21 cellular contexts compared by ENCODE assay signal in genomic region chr20:50356522-50356880, GRCh38.
"Had no signal": no experiment of that assay in that cellular context is flagged by ENCODE, and none has a peak within 500 bp of the region (broad histone marks: within the 10 kb centered on the region; RNA-seq: fewer than 3 reads in every experiment).

No MANE protein-coding gene starts in this region.

- H3K36me3 Mint-ChIP-seq: immature natural killer cell, memory B cell, naive B cell, neural progenitor cell, type B pancreatic cell had no signal

- H3K9me3 ChIP-seq: gastrocnemius medialis, heart right ventricle, mucosa of descending colon, ovary, stomach had no signal

- H3K27me3 Mint-ChIP-seq: type B pancreatic cell had no signal

- H3K27ac Mint-ChIP-seq: activated CD4-positive, alpha-beta T cell treated with anti-CD3 and anti-CD28 coated beads for 36 hours; memory B cell; naive B cell; neural progenitor cell; stimulated activated effector memory CD8-positive, alpha-beta T cell treated with anti-CD3 and anti-CD28 coated beads, Interleukin-12 subunit alpha, Interleukin-12 subunit beta, amount 100 ng/mL, for 72 hours; type B pancreatic cell had no signal

- H3K4me1 Mint-ChIP-seq: memory B cell, naive B cell had no signal

- H3K9me3 Mint-ChIP-seq: immature natural killer cell; naive B cell; neural progenitor cell; stimulated activated effector memory CD8-positive, alpha-beta T cell treated with anti-CD3 and anti-CD28 coated beads, Interleukin-12 subunit alpha, Interleukin-12 subunit beta, amount 100 ng/mL, for 72 hours; type B pancreatic cell had no signal

- DNase-seq: activated CD4-positive, alpha-beta T cell treated with anti-CD3 and anti-CD28 coated beads for 36 hours; activated CD4-positive, alpha-beta T cell treated with anti-CD3 and anti-CD28 coated beads, Interleukin-2, amount 50 U/mL, for 48 hours; activated naive CD4-positive, alpha-beta T cell; cerebellar nuclear complex; cortex of kidney; effector CD4-positive, alpha-beta T cell; gastrocnemius medialis; heart right ventricle; immature natural killer cell; mucosa of descending colon; naive B cell; stimulated activated CD4-positive, alpha-beta T cell treated with anti-CD3 and anti-CD28 coated beads, Interleukin-4, amount 100 ng/mL, for 24 hours; stomach; T-helper 2 cell had no signal

- H3K4me3 Mint-ChIP-seq: activated CD4-positive, alpha-beta T cell treated with anti-CD3 and anti-CD28 coated beads for 36 hours; immature natural killer cell; memory B cell; naive B cell; stimulated activated effector memory CD8-positive, alpha-beta T cell treated with anti-CD3 and anti-CD28 coated beads, Interleukin-12 subunit alpha, Interleukin-12 subunit beta, amount 100 ng/mL, for 72 hours; type B pancreatic cell had no signal

- ATAC-seq: activated CD4-positive, alpha-beta T cell treated with anti-CD3 and anti-CD28 coated beads for 36 hours; esophagus mucosa; gastrocnemius medialis; heart right ventricle; mucosa of descending colon; sciatic nerve; stimulated activated effector memory CD8-positive, alpha-beta T cell treated with anti-CD3 and anti-CD28 coated beads, Interleukin-12 subunit alpha, Interleukin-12 subunit beta, amount 100 ng/mL, for 72 hours had no signal
